1 cellular context compared by ENCODE assay signal in the genomic region with DNA sequence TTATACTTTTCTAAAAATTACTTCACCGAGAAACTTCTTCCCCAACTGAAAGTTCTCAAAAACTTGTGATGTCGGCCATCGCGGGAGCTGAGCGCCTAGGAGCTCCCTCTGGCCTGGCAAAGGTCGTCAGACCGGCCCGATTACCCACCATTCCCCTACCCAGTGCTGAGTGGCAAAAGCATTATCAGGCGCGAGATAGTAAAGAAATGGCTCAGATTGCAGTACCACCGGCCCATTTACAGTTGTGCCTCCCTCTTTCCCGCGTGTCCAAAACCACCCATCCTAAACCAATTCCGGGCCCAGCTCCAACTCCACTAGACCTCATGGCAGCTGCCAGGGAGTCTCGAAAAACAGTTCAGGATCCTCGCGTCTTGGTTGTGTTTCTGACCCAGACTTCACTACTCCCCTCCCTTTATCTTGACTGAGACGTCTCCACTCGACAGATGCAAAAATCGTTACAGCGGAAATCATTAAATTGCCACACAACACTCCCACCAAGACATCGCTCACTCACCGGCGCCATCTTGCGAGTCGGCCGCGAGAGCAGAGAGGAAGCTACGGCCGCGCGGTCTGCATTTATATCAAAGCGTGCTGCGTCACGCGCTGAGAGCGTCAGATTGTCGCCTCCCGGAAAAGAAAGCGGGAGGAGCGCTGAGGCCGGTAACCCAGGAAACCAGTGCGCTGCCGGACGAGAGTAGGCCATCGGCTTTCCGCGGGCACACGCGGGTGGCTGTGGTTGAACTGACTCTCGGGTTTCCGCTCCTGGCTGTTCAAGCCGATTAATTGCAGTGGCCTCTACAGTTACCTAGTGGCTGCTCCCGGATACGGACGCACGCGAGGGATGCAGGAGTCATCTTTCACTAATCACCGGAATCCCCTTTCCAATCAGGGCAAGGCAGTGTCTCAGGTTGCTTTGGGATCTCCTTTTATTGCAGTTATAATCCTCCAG.
A peak's percentile ranks its signal among the peaks of the same experiment; 100 is the strongest.
TF ChIP-seq lines count a peak whose summit lies in the region.

A gene (minus strand): TSS at position 551 of the 949 bp plus-strand sequence. CDS start 28 bp downstream, at position 523.

TF ChIP-seq in HepG2, 621 proteins besides CTCF, POLR2A, EP300 and RAD21 (continued from another document and continues in another):
- TF ChIP-seq WIZ (CRISPR knock-in tag; IDR thresholded peaks at IDR 0.05) (no peak), NCOA5 (CRISPR knock-in tag; IDR thresholded peaks at IDR 0.05) (no peak), KLF12 (CRISPR knock-in tag; IDR thresholded peaks at IDR 0.05; ENCODE audit: borderline replicate concordance) (peak; percentile 57; the same call in 1 of the 2 replicates), SRSF1 (optimal IDR thresholded peaks at IDR 0.05; ENCODE audit: low read depth, low read length) (no peak), ZFX (CRISPR knock-in tag; IDR thresholded peaks at IDR 0.05; ENCODE audit: low read depth) (peak; percentile 98), ZNF180 (CRISPR knock-in tag; IDR thresholded peaks at IDR 0.05; ENCODE audit: borderline replicate concordance, low read depth) (no peak), GABPB1 (CRISPR knock-in tag; IDR thresholded peaks at IDR 0.05) (peak; percentile 84), ZNF263 (CRISPR knock-in tag; IDR thresholded peaks at IDR 0.05) (peak; percentile 36; the same call in 1 of the 2 replicates), IKZF4 (CRISPR knock-in tag; IDR thresholded peaks at IDR 0.05; ENCODE audit: borderline replicate concordance, low read depth, not compliant biosample characterization) (no peak), DNMT3B (CRISPR knock-in tag; conservative IDR thresholded peaks at IDR 0.05) (peak; percentile 87; the same call in 1 of the 2 replicates), GTF3A (CRISPR knock-in tag; conservative IDR thresholded peaks at IDR 0.05) (no peak; the same call in 1 of the 2 replicates), MTF2 (CRISPR knock-in tag; IDR thresholded peaks at IDR 0.05; ENCODE audit: borderline replicate concordance) (no peak), ZNF562 (CRISPR knock-in tag; IDR thresholded peaks at IDR 0.05; ENCODE audit: borderline replicate concordance) (no peak), YEATS4 (CRISPR knock-in tag; IDR thresholded peaks at IDR 0.05; ENCODE audit: borderline replicate concordance) (peak; percentile 93), TGIF2 (CRISPR knock-in tag; IDR thresholded peaks at IDR 0.05) (peak; percentile 92; the same call in 1 of the 2 replicates), ZMAT3 (CRISPR knock-in tag; conservative IDR thresholded peaks at IDR 0.05) (peak; percentile 79), ZNF510 (CRISPR knock-in tag; IDR thresholded peaks at IDR 0.05; ENCODE audit: low read depth) (no peak), SOX5 (CRISPR knock-in tag; IDR thresholded peaks at IDR 0.05; ENCODE audit: borderline replicate concordance) (peak; percentile 50; the same call in 1 of the 2 replicates), TBP (CRISPR knock-in tag; IDR thresholded peaks at IDR 0.05) (no peak), MAFF (IDR thresholded peaks at IDR 0.05; ENCODE audit: low read depth, low read length) (no peak), SRSF9 (IDR thresholded peaks at IDR 0.05; ENCODE audit: borderline replicate concordance, insufficient read depth, low read depth, low read length, poor library complexity, severe bottlenecking) (no peak), ZNF44 (CRISPR knock-in tag; IDR thresholded peaks at IDR 0.05) (no peak), MYNN (CRISPR knock-in tag; IDR thresholded peaks at IDR 0.05; ENCODE audit: low read depth) (no peak), TMF1 (CRISPR knock-in tag; IDR thresholded peaks at IDR 0.05; ENCODE audit: low read depth) (peak; percentile 92), ZNF383 (CRISPR knock-in tag; IDR thresholded peaks at IDR 0.05; ENCODE audit: borderline replicate concordance) (no peak), ZBTB38 (CRISPR knock-in tag; IDR thresholded peaks at IDR 0.05) (peak; percentile 86), SATB2 (CRISPR knock-in tag; IDR thresholded peaks at IDR 0.05) (no peak), ZNF10 (CRISPR knock-in tag; IDR thresholded peaks at IDR 0.05; ENCODE audit: borderline replicate concordance, low read depth) (no peak), SUZ12 (IDR thresholded peaks at IDR 0.05; ENCODE audit: low read depth, low read length) (no peak), CEBPB (IDR thresholded peaks at IDR 0.05; ENCODE audit: borderline replicate concordance, low read depth, low read length) (no peak), ZNF670 (CRISPR knock-in tag; IDR thresholded peaks at IDR 0.05; ENCODE audit: borderline replicate concordance) (no peak), MATR3 (CRISPR knock-in tag; IDR thresholded peaks at IDR 0.05) (no peak), ZNF232 (CRISPR knock-in tag; IDR thresholded peaks at IDR 0.05; ENCODE audit: borderline replicate concordance) (peak; percentile 65; the same call in 1 of the 2 replicates), GZF1 (CRISPR knock-in tag; IDR thresholded peaks at IDR 0.05) (no peak), ZNF441 (CRISPR knock-in tag; IDR thresholded peaks at IDR 0.05; ENCODE audit: borderline replicate concordance) (peak; percentile 67), SETDB1 (CRISPR knock-in tag; IDR thresholded peaks at IDR 0.05; ENCODE audit: borderline replicate concordance) (no peak), ESRRA (CRISPR knock-in tag; IDR thresholded peaks at IDR 0.05; ENCODE audit: low read depth) (no peak), KDM4B (CRISPR knock-in tag; IDR thresholded peaks at IDR 0.05) (0 out of 2 replicates have a peak, but pooled peaks have one; percentile 25), ATF1 (CRISPR knock-in tag; IDR thresholded peaks at IDR 0.05) (peak; percentile 89), CBX5 (CRISPR knock-in tag; IDR thresholded peaks at IDR 0.05; ENCODE audit: borderline replicate concordance) (peak; percentile 51; the same call in 1 of the 2 replicates), RXRA (CRISPR knock-in tag; IDR thresholded peaks at IDR 0.05) (peak; percentile 62; the same call in 1 of the 2 replicates), MED1 (CRISPR knock-in tag; IDR thresholded peaks at IDR 0.05) (peak; percentile 64; the same call in 1 of the 2 replicates), ZFP90 (CRISPR knock-in tag; IDR thresholded peaks at IDR 0.05; ENCODE audit: borderline replicate concordance) (no peak; the same call in 1 of the 2 replicates)
- TF ChIP-seq, protein P1, sequence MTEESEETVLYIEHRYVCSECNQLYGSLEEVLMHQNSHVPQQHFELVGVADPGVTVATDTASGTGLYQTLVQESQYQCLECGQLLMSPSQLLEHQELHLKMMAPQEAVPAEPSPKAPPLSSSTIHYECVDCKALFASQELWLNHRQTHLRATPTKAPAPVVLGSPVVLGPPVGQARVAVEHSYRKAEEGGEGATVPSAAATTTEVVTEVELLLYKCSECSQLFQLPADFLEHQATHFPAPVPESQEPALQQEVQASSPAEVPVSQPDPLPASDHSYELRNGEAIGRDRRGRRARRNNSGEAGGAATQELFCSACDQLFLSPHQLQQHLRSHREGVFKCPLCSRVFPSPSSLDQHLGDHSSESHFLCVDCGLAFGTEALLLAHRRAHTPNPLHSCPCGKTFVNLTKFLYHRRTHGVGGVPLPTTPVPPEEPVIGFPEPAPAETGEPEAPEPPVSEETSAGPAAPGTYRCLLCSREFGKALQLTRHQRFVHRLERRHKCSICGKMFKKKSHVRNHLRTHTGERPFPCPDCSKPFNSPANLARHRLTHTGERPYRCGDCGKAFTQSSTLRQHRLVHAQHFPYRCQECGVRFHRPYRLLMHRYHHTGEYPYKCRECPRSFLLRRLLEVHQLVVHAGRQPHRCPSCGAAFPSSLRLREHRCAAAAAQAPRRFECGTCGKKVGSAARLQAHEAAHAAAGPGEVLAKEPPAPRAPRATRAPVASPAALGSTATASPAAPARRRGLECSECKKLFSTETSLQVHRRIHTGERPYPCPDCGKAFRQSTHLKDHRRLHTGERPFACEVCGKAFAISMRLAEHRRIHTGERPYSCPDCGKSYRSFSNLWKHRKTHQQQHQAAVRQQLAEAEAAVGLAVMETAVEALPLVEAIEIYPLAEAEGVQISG (CRISPR knock-in tag; IDR thresholded peaks at IDR 0.05): peak; percentile 85
- TF ChIP-seq, protein P2, sequence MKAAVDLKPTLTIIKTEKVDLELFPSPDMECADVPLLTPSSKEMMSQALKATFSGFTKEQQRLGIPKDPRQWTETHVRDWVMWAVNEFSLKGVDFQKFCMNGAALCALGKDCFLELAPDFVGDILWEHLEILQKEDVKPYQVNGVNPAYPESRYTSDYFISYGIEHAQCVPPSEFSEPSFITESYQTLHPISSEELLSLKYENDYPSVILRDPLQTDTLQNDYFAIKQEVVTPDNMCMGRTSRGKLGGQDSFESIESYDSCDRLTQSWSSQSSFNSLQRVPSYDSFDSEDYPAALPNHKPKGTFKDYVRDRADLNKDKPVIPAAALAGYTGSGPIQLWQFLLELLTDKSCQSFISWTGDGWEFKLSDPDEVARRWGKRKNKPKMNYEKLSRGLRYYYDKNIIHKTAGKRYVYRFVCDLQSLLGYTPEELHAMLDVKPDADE (CRISPR knock-in tag; IDR thresholded peaks at IDR 0.05): no peak
- TF ChIP-seq, protein P3, sequence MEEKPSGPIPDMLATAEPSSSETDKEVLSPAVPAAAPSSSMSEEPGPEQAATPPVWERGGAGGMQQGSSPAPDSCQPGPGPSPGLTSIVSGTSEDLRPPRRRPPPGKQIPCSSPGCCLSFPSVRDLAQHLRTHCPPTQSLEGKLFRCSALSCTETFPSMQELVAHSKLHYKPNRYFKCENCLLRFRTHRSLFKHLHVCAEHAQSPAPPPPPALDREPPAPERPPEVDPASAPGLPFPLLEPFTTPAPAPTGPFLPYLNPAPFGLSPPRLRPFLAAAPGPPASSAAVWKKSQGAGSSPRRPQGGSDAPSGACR (CRISPR knock-in tag; IDR thresholded peaks at IDR 0.05): peak; percentile 86
- TF ChIP-seq, protein P4, sequence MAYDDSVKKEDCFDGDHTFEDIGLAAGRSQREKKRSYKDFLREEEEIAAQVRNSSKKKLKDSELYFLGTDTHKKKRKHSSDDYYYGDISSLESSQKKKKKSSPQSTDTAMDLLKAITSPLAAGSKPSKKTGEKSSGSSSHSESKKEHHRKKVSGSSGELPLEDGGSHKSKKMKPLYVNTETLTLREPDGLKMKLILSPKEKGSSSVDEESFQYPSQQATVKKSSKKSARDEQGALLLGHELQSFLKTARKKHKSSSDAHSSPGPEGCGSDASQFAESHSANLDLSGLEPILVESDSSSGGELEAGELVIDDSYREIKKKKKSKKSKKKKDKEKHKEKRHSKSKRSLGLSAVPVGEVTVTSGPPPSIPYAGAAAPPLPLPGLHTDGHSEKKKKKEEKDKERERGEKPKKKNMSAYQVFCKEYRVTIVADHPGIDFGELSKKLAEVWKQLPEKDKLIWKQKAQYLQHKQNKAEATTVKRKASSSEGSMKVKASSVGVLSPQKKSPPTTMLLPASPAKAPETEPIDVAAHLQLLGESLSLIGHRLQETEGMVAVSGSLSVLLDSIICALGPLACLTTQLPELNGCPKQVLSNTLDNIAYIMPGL (CRISPR knock-in tag; IDR thresholded peaks at IDR 0.05; ENCODE audit: borderline replicate concordance in 1 of 2, low read depth in 1 of 2): peak; percentile 90 to 91; a peak in 3 of 4 replicates
- TF ChIP-seq, protein P5, sequence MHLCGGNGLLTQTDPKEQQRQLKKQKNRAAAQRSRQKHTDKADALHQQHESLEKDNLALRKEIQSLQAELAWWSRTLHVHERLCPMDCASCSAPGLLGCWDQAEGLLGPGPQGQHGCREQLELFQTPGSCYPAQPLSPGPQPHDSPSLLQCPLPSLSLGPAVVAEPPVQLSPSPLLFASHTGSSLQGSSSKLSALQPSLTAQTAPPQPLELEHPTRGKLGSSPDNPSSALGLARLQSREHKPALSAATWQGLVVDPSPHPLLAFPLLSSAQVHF (CRISPR knock-in tag; IDR thresholded peaks at IDR 0.05): no peak
- TF ChIP-seq, protein P6, sequence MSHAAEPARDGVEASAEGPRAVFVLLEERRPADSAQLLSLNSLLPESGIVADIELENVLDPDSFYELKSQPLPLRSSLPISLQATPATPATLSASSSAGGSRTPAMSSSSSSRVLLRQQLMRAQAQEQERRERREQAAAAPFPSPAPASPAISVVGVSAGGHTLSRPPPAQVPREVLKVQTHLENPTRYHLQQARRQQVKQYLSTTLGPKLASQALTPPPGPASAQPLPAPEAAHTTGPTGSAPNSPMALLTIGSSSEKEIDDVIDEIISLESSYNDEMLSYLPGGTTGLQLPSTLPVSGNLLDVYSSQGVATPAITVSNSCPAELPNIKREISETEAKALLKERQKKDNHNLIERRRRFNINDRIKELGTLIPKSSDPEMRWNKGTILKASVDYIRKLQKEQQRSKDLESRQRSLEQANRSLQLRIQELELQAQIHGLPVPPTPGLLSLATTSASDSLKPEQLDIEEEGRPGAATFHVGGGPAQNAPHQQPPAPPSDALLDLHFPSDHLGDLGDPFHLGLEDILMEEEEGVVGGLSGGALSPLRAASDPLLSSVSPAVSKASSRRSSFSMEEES (CRISPR knock-in tag; IDR thresholded peaks at IDR 0.05): peak; percentile 74
- TF ChIP-seq, protein P7, sequence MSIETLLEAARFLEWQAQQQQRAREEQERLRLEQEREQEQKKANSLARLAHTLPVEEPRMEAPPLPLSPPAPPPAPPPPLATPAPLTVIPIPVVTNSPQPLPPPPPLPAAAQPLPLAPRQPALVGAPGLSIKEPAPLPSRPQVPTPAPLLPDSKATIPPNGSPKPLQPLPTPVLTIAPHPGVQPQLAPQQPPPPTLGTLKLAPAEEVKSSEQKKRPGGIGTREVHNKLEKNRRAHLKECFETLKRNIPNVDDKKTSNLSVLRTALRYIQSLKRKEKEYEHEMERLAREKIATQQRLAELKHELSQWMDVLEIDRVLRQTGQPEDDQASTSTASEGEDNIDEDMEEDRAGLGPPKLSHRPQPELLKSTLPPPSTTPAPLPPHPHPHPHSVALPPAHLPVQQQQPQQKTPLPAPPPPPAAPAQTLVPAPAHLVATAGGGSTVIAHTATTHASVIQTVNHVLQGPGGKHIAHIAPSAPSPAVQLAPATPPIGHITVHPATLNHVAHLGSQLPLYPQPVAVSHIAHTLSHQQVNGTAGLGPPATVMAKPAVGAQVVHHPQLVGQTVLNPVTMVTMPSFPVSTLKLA (IDR thresholded peaks at IDR 0.05): no peak
- TF ChIP-seq, protein P8, sequence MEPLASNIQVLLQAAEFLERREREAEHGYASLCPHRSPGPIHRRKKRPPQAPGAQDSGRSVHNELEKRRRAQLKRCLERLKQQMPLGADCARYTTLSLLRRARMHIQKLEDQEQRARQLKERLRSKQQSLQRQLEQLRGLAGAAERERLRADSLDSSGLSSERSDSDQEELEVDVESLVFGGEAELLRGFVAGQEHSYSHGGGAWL (CRISPR knock-in tag; IDR thresholded peaks at IDR 0.05): peak; percentile 72; the same call in 1 of the 2 replicates
